ENCODE assay signal across 8 cellular contexts in genomic region chr5:43040287-43041098, GRCh38. TPM values are rescaled to one million over a fixed set of nuclear protein-coding genes. Genes with fewer than 3 reads are reported as not detected.
A peak's percentile ranks its signal among the peaks of the same experiment; 100 is the strongest.
DNase-seq lines count a peak whose midpoint lies in the region; ATAC-seq lines count a peak whose summit lies in the region.

Gene ANXA2R (minus strand): TSS chr5:43040319. CDS start chr5:43040046, 273 bp downstream.

- in situ Hi-C loops in Caki2 (cut with HindIII; ENCODE audit: low pct_unique_long_range_greater_than_20kb, low sequenced_read_pairs): no loop called here

- peak within 1 kb of the TSS; percentile 57 for H3K4me3 ChIP-seq in endocrine pancreas (ENCODE audit: control insufficient read depth, insufficient read depth, low read length)

- no peaks in the 10 kb centered on the region for H3K9me3 ChIP-seq in endocrine pancreas (ENCODE audit: control insufficient read depth, low read length)

- DNase-seq in Caki2 (ENCODE audit: low read depth) (peak; percentile 94), HT1080 (ENCODE audit: low read depth) (peak; percentile 73), NOMO-1 (lab: John Stamatoyannopoulos, UW; ENCODE audit: unreplicated experiment in 2 of 2) (peak; percentile 100), middle frontal gyrus (ENCODE audit: extremely low spot score, low spot score) (peak; percentile 81)
- DNase-seq in activated CD8-positive, alpha-beta memory T cell treated with anti-CD3 and anti-CD28 coated beads for 4 hours (ENCODE audit: low read depth in 2 of 2): peak; percentile 84 to 92
- DNase-seq in stimulated activated CD8-positive, alpha-beta memory T cell treated with anti-CD3 and anti-CD28 coated beads, Interleukin-2, amount 100 ng/mL, for 48 hours (ENCODE audit: low read depth in 2 of 2): peak; percentile 76 to 86

- H3K4me1 ChIP-seq in endocrine pancreas (ENCODE audit: control insufficient read depth, insufficient read depth, low read length): no peaks in the 10 kb centered on the region

- peak; percentile 33 for ATAC-seq in GM21360 (IDR thresholded peaks at IDR 0.05; ENCODE audit: unreplicated experiment)

- no peak within 1 kb of the TSS for H3K9ac ChIP-seq in endocrine pancreas (ENCODE audit: control insufficient read depth, insufficient read depth, low read length)

- H3K36me3 ChIP-seq in endocrine pancreas (ENCODE audit: control insufficient read depth, insufficient read depth, low read length): peaks cover 3% of the 10 kb centered on the region

- H3K27me3 ChIP-seq in endocrine pancreas (ENCODE audit: control insufficient read depth, insufficient read depth, low read length): peaks cover 48% of the 10 kb centered on the region

RNA-seq across cellular contexts. Expression of gene ANXA2R, which starts in this region (rescaled TPM):
- 1.7 TPM in 1 of 2 replicates, not detected in the other for total RNA-seq in Caki2 (2014; rRNA removed; shearing (Covaris generic); ENCODE audit: low replicate concordance)
- 0.23 and 0.59 TPM in 2 replicates for total RNA-seq in HT1080 (2014; rRNA removed; shearing (Covaris generic))
- polyA plus RNA-seq in HT1080 (2015; cell fraction: cytosol; rRNA removed): 0.15 and 0.24 TPM in 2 replicates
- 0.78 and 1.9 TPM in 2 replicates for polyA plus RNA-seq in HT1080 (2015; cell fraction: nucleus; rRNA removed)

Comparison
In these comparisons a context has a peak if more than half of its experiments do, and no peak if none do; other contexts are left out.
1. Peak in every context shown above with its lines: DNase-seq, ATAC-seq and H3K4me3 ChIP-seq.